ENCODE assay signal across 20 cellular contexts in the genomic region with DNA sequence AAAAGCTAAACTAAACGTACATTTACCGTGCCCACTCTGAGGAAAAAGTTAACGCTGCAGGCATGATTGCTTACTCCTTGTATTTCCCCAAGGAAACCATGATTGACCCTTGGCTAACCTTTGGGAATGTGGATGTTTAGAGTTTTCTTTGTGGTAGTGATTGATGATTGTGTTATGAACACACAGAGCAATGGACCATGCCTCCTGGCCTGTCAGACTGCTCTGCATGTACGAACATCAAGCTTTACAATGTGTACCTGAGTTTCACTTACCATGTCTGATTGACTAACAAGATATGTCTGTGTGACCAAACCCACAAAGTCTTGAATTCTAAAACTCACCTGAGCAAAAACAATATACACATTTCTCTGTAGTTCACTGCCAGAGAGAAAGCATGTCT. TPM values are rescaled to one million over a fixed set of nuclear protein-coding genes. Genes with fewer than 3 reads are reported as not detected.
DNase-seq lines count a peak whose midpoint lies in the region; ATAC-seq and TF ChIP-seq lines count a peak whose summit lies in the region.
"Had no signal": no experiment of that assay in that cellular context is flagged by ENCODE, and none has a peak within 500 bp of the region (broad histone marks: within the 10 kb centered on the region; RNA-seq: fewer than 3 reads in every experiment).

No MANE protein-coding gene starts in this region.

- no peak for TF ChIP-seq CTCF in type B pancreatic cell (conservative IDR thresholded peaks at IDR 0.05)
- no peak for TF ChIP-seq CTCF in endothelial cell (IDR thresholded peaks at IDR 0.05; ENCODE audit: unreplicated experiment)

- H3K27ac Mint-ChIP-seq in activated T-cell treated with anti-CD3 and anti-CD28 coated beads, Interleukin-2, amount 50 U/mL, for 24 hours, result peak overlapping the region; percentile 88
- H3K27ac Mint-ChIP-seq in type B pancreatic cell (peak overlapping the region; percentile 75), endothelial cell (ENCODE audit: unreplicated experiment) (no peak overlapping the region)
- H3K27ac Mint-ChIP-seq: endodermal cell had no signal

- no peak overlapping the region for H3K4me3 Mint-ChIP-seq in activated T-cell treated with anti-CD3 and anti-CD28 coated beads, Interleukin-2, amount 50 U/mL, for 24 hours
- no peak overlapping the region for H3K4me3 Mint-ChIP-seq in activated T-cell treated with anti-CD3 and anti-CD28 coated beads, Interleukin-2, amount 50 U/mL, for 4 hours
- peak overlapping the region; percentile 55 for H3K4me3 Mint-ChIP-seq in type B pancreatic cell
- no peak overlapping the region for H3K4me3 Mint-ChIP-seq in endothelial cell (ENCODE audit: unreplicated experiment)
- H3K4me3 Mint-ChIP-seq: endodermal cell had no signal

- peaks cover 88% of the 10 kb centered on the region for H3K36me3 Mint-ChIP-seq in activated T-cell treated with anti-CD3 and anti-CD28 coated beads, Interleukin-2, amount 50 U/mL, for 24 hours (ENCODE audit: low read depth)
- H3K36me3 Mint-ChIP-seq in activated T-cell treated with anti-CD3 and anti-CD28 coated beads, Interleukin-2, amount 50 U/mL, for 4 hours (ENCODE audit: insufficient read depth), result peaks cover 52% of the 10 kb centered on the region
- H3K36me3 Mint-ChIP-seq in type B pancreatic cell, result peaks cover 60% of the 10 kb centered on the region
- peaks cover 35% of the 10 kb centered on the region for H3K36me3 Mint-ChIP-seq in endothelial cell (ENCODE audit: low read depth, unreplicated experiment)

- H3K27me3 Mint-ChIP-seq in activated T-cell treated with anti-CD3 and anti-CD28 coated beads, Interleukin-2, amount 50 U/mL, for 24 hours, result no peaks in the 10 kb centered on the region
- H3K27me3 Mint-ChIP-seq in activated T-cell treated with anti-CD3 and anti-CD28 coated beads, Interleukin-2, amount 50 U/mL, for 4 hours (ENCODE audit: low read depth), result no peaks in the 10 kb centered on the region
- H3K27me3 Mint-ChIP-seq in type B pancreatic cell (no peaks in the 10 kb centered on the region), endothelial cell (ENCODE audit: unreplicated experiment) (no peaks in the 10 kb centered on the region)

- no peak for DNase-seq in activated T-cell treated with anti-CD3 and anti-CD28 coated beads, Interleukin-2, amount 50 U/mL, for 24 hours
- no peak for DNase-seq in activated T-cell treated with anti-CD3 and anti-CD28 coated beads, Interleukin-2, amount 50 U/mL, for 4 hours
- DNase-seq in M059J (ENCODE audit: low read depth) (peak; percentile 9), epithelial cell of prostate (ENCODE audit: low read depth, low spot score) (peak; percentile 18), type B pancreatic cell (ENCODE audit: extremely low spot score, unreplicated experiment) (no peak), endothelial cell (ENCODE audit: low spot score) (no peak), NAMALWA (ENCODE audit: low spot score) (no peak)
- DNase-seq: endodermal cell, kidney, NCI-H1436 treated with DMSO at 0.1 percent for 48 hours, NCI-H2171 treated with DMSO at 0.1 percent for 48 hours, NCI-H526 treated with DMSO at 0.1 percent for 48 hours, nucleus accumbens, stomach, transverse colon had no signal

- ATAC-seq in activated T-cell treated with anti-CD3 and anti-CD28 coated beads, Interleukin-2, amount 50 U/mL, for 4 hours, result no peak
- no peak for ATAC-seq in HG02973 (IDR thresholded peaks at IDR 0.05; ENCODE audit: unreplicated experiment)
- ATAC-seq: K562 had no signal

- peaks cover 52% of the 10 kb centered on the region for H3K4me1 Mint-ChIP-seq in activated T-cell treated with anti-CD3 and anti-CD28 coated beads, Interleukin-2, amount 50 U/mL, for 24 hours (ENCODE audit: low read depth)
- peaks cover 38% of the 10 kb centered on the region for H3K4me1 Mint-ChIP-seq in activated T-cell treated with anti-CD3 and anti-CD28 coated beads, Interleukin-2, amount 50 U/mL, for 4 hours (ENCODE audit: low read depth)
- H3K4me1 Mint-ChIP-seq in type B pancreatic cell (ENCODE audit: unreplicated experiment) (peaks cover 14% of the 10 kb centered on the region), endothelial cell (ENCODE audit: unreplicated experiment) (peaks cover 8% of the 10 kb centered on the region)
- H3K4me1 Mint-ChIP-seq: endodermal cell had no signal

- peaks cover 2% of the 10 kb centered on the region for H3K9me3 Mint-ChIP-seq in activated T-cell treated with anti-CD3 and anti-CD28 coated beads, Interleukin-2, amount 50 U/mL, for 24 hours
- no peaks in the 10 kb centered on the region for H3K9me3 Mint-ChIP-seq in activated T-cell treated with anti-CD3 and anti-CD28 coated beads, Interleukin-2, amount 50 U/mL, for 4 hours
- H3K9me3 Mint-ChIP-seq in type B pancreatic cell, result no peaks in the 10 kb centered on the region
- no peaks in the 10 kb centered on the region for H3K9me3 Mint-ChIP-seq in endothelial cell (ENCODE audit: unreplicated experiment)
- H3K9me3 Mint-ChIP-seq: endodermal cell had no signal

- H3K27ac ChIP-seq in epithelial cell of prostate, result no peak overlapping the region
- H3K27ac ChIP-seq: BLaER1, breast epithelium, coronary artery, stomach, transverse colon had no signal

RNA-seq across cellular contexts. Expression of a gene that starts 35.1 kb away (rescaled TPM):
- 10 to 100 TPM; 81.1 to 96.0 (median 88.3) TPM for total RNA-seq in activated T-cell treated with anti-CD3 and anti-CD28 coated beads, Interleukin-2, amount 50 U/mL, for 4 hours
- 22.8 and 26.7 TPM in 2 replicates for total RNA-seq in M059J (2014; rRNA removed; shearing (Covaris generic))
- total RNA-seq in type B pancreatic cell (ENCODE audit: low replicate concordance) (71.7 and 95.7 TPM in 2 replicates), endothelial cell (ENCODE audit: unreplicated experiment) (94.7 TPM)

Comparison
In these comparisons a context has a peak if more than half of its experiments do, and no peak if none do; other contexts are left out.
1. DNase-seq: peak in M059J (single experiment) and epithelial cell of prostate (single experiment); none in activated T-cell treated with anti-CD3 and anti-CD28 coated beads, Interleukin-2, amount 50 U/mL, for 24 hours (single experiment), activated T-cell treated with anti-CD3 and anti-CD28 coated beads, Interleukin-2, amount 50 U/mL, for 4 hours (single experiment), type B pancreatic cell (single experiment), endothelial cell (single experiment) and NAMALWA (single experiment).